In the genomic region with DNA sequence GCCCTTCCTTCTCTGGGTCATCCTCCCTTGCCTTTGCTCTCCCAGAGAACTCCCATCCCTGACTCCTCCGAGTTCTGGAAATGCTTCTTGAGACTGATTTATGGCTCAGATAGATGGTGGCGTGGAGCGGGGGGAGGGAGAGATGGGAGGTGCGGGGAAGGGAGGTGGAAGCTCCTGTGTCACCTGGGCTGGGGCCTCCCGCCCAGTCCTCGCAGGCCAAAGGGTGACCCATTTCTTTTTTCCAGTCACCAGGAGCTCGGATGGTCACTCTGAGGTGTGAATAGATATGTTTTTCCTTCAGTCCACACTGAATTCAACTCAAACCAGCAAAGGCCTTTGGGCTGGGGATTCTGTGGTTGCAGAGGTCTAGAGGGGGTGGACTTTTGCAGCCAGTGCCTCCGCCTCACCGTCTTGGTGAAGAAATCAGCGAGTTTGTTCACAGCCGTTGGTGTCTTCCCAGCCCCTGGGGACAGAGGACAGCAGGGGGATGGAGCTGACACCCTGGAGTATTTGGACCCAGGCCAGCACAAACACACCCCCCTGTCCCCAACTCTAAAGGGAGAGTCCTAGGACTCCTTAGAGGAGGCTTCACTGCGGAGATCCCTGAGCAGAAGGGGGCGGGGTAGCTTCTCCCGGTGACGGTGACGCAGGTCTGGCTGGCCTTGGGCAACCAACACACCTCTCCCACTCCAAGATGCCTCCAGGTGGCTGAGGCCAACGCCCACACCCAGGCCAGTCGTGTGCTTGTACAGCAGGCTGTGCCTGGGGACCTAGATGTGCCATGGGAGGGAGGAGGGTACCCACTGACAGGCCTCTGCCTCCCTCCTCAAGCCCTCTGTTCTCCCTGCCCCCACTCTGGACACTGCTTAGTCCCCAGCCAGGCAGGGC, we compare ENCODE assay signal across 19 cellular contexts.
DNase-seq lines count a peak whose midpoint lies in the region; ATAC-seq, FAIRE-seq and TF ChIP-seq lines count a peak whose summit lies in the region.
"Had no signal": no experiment of that assay in that cellular context is flagged by ENCODE, and none has a peak within 500 bp of the region (broad histone marks: within the 10 kb centered on the region; RNA-seq: fewer than 3 reads in every experiment).

No MANE protein-coding gene starts in this region.

- H2BK12ac ChIP-seq in neuronal stem cell (ENCODE audit: low read length): peak overlapping the region; percentile 60

- H2AK5ac ChIP-seq in neuronal stem cell (ENCODE audit: low read depth, low read length): peak overlapping the region; percentile 63

- H3K79me2 ChIP-seq in keratinocyte (ENCODE audit: control insufficient read depth, insufficient read depth, low read length): no peaks in the 10 kb centered on the region

- no peak overlapping the region for H3K27ac ChIP-seq in RWPE2 (ENCODE audit: poor library complexity, severe bottlenecking)
- H3K27ac ChIP-seq in keratinocyte (ENCODE audit: control insufficient read depth, insufficient read depth, low read length): no peak overlapping the region
- H3K27ac ChIP-seq in neuronal stem cell (replicated peaks; ENCODE audit: low read length): no peak overlapping the region
- H3K27ac ChIP-seq: breast epithelium, GM23248 had no signal

- H2BK5ac ChIP-seq in neuronal stem cell (ENCODE audit: low read length): no peak overlapping the region

- H4K8ac ChIP-seq in neuronal stem cell (ENCODE audit: low read depth, low read length): no peak overlapping the region

- peak overlapping the region; percentile 45 for H3K4me2 ChIP-seq in keratinocyte (ENCODE audit: control insufficient read depth, extremely low read depth, insufficient read depth, low read depth, low read length)
- no peak overlapping the region for H3K4me2 ChIP-seq in neuronal stem cell (ENCODE audit: insufficient read depth, low read length, poor library complexity, severe bottlenecking)

- no peak overlapping the region for H3K9ac ChIP-seq in keratinocyte (ENCODE audit: control insufficient read depth, extremely low read depth, insufficient read depth, low read length)
- H3K9ac ChIP-seq in neuronal stem cell (ENCODE audit: low read depth, low read length, poor library complexity): no peak overlapping the region
- H3K9ac ChIP-seq: GM23248 had no signal

- no peaks in the 10 kb centered on the region for H3K9me1 ChIP-seq in keratinocyte (ENCODE audit: control insufficient read depth, extremely low read depth, insufficient read depth, low read length)

- dilution Hi-C loops in keratinocyte (cut with MboI; ENCODE audit: extremely low pct_ligation_motif_present, low sequenced_read_pairs): no loop called here

- H4K20me1 ChIP-seq in keratinocyte (ENCODE audit: control insufficient read depth, extremely low read depth, insufficient read depth, low read length): no peaks in the 10 kb centered on the region

- H2BK15ac ChIP-seq in neuronal stem cell (ENCODE audit: low read length): no peak overlapping the region

- H4K91ac ChIP-seq in neuronal stem cell (ENCODE audit: low read depth, low read length, poor library complexity): no peak overlapping the region

- 100% methylated on average over 2 of the region's 18 CpGs; no CpG with 5 or more reads in 1 of the 2 donors for WGBS in neuronal stem cell (ENCODE audit: extremely low coverage in 2 of 2, insufficient read length in 2 of 2, insufficient replicate concordance in 1 of 2), 2 donors

- H3K23ac ChIP-seq in neuronal stem cell (ENCODE audit: low read depth, low read length, poor library complexity): no peak overlapping the region

- H3K4ac ChIP-seq in neuronal stem cell (ENCODE audit: low read length): no peak overlapping the region

- H3K4me1 ChIP-seq in RWPE2 (ENCODE audit: insufficient read depth, poor library complexity, severe bottlenecking) (peaks cover 11% of the 10 kb centered on the region), keratinocyte (ENCODE audit: control insufficient read depth, extremely low read depth, insufficient read depth, low read length) (peaks cover 17% of the 10 kb centered on the region), neuronal stem cell (ENCODE audit: control insufficient read depth in 2 of 2, insufficient read depth in 1 of 2, low read depth in 1 of 2, low read length in 2 of 2) (peaks cover 0 to 3% of the 10 kb centered on the region in 2 donors)
- H3K4me1 ChIP-seq: breast epithelium had no signal

- H3K4me3 ChIP-seq in RWPE2 (ENCODE audit: severe bottlenecking) (no peak overlapping the region), keratinocyte (ENCODE audit: control insufficient read depth in 2 of 3, extremely low read depth in 1 of 3, insufficient read depth in 2 of 3, low read depth in 1 of 3, low read length in 3 of 3) (no peak overlapping the region), neuronal stem cell (ENCODE audit: low read length in 2 of 2) (no peak overlapping the region)
- H3K4me3 ChIP-seq: breast epithelium, GM23248 had no signal

- H3K9me3 ChIP-seq in RWPE2 (ENCODE audit: severe bottlenecking) (no peaks in the 10 kb centered on the region), keratinocyte (ENCODE audit: control insufficient read depth, low read depth, low read length) (no peaks in the 10 kb centered on the region), neuronal stem cell (replicated peaks in 1 of 2; ENCODE audit: control insufficient read depth in 2 of 2, insufficient read depth in 1 of 2, low read depth in 1 of 2, low read length in 2 of 2) (no peaks in the 10 kb centered on the region)
- H3K9me3 ChIP-seq: breast epithelium had no signal

- peaks cover 1% of the 10 kb centered on the region for H3K79me1 ChIP-seq in neuronal stem cell (ENCODE audit: low read depth, low read length)

- FAIRE-seq in keratinocyte (lab: Jason Lieb, UNC): no peak
- FAIRE-seq: D721Med, endothelial cell of umbilical vein had no signal

- H2AFZ ChIP-seq in keratinocyte (ENCODE audit: control insufficient read depth, low read length) (no peak overlapping the region), neuronal stem cell (ENCODE audit: low read length) (no peak overlapping the region)
- H2AFZ ChIP-seq: GM23248 had no signal

- H3K27me3 ChIP-seq in RWPE2 (ENCODE audit: insufficient read depth, poor library complexity, severe bottlenecking) (no peaks in the 10 kb centered on the region), keratinocyte (ENCODE audit: control insufficient read depth, extremely low read depth, insufficient read depth, low read length) (peaks cover 4% of the 10 kb centered on the region), neuronal stem cell (ENCODE audit: control insufficient read depth in 3 of 3, insufficient read depth in 3 of 3, low read depth in 1 of 3, low read length in 3 of 3) (peaks cover 0 to 2% (median 0%) of the 10 kb centered on the region in 3 experiments)
- H3K27me3 ChIP-seq: breast epithelium had no signal

- peak overlapping the region; percentile 66 for H3K14ac ChIP-seq in neuronal stem cell (ENCODE audit: low read length)

- DNase-seq in ELF-1 (ENCODE audit: low read depth, low spot score) (peak; percentile 62), RWPE2 (ENCODE audit: low spot score) (no peak), keratinocyte (ENCODE audit: low read depth, low spot score) (peak; percentile 62), neuronal stem cell (ENCODE audit: low spot score) (no peak), germinal center (ENCODE audit: low spot score) (no peak), AML-193 (lab: John Stamatoyannopoulos, UW) (no peak)
- DNase-seq in stimulated activated CD4-positive, alpha-beta T cell treated with anti-CD3 and anti-CD28 coated beads, Interleukin-12 subunit alpha, Interleukin-12 subunit beta, amount 100 ng/mL, for 4 hours: no peak
- DNase-seq: activated CD4-positive, CD25-positive, alpha-beta regulatory T cell; activated CD8-positive, alpha-beta T cell treated with anti-CD3 and anti-CD28 coated beads for 36 hours; activated gamma-delta T cell treated with Interleukin-2 at 50 U/mL for 16 hours; naive B cell; NCI-H1436 treated with DMSO at 0.1 percent for 48 hours; NCI-H510A treated with DMSO at 0.1 percent for 48 hours; NK-92 treated with Interleukin-12 subunit alpha and Interleukin-12 subunit beta, amount 100 ng/mL, for 24 hours had no signal

- no peak overlapping the region for H2BK120ac ChIP-seq in neuronal stem cell (ENCODE audit: low read depth, low read length)

- H3K36me3 ChIP-seq in RWPE2 (ENCODE audit: low read depth) (no peaks in the 10 kb centered on the region), keratinocyte (ENCODE audit: control insufficient read depth in 2 of 2, extremely low read depth in 1 of 2, insufficient read depth in 2 of 2, low read length in 2 of 2) (no peaks in the 10 kb centered on the region), neuronal stem cell (replicated peaks in 1 of 2; ENCODE audit: control insufficient read depth in 2 of 2, insufficient read depth in 2 of 2, low read length in 2 of 2) (no peaks in the 10 kb centered on the region)
- H3K36me3 ChIP-seq: breast epithelium had no signal

- TF ChIP-seq CTCF in RWPE2 (IDR thresholded peaks at IDR 0.05; ENCODE audit: poor library complexity, severe bottlenecking) (no peak), keratinocyte (optimal IDR thresholded peaks at IDR 0.05 in 1 of 3, IDR thresholded peaks at IDR 0.05 in 1 of 3, conservative IDR thresholded peaks at IDR 0.05 in 1 of 3; ENCODE audit: extremely low read depth in 1 of 3, insufficient read depth in 2 of 3, low read length in 3 of 3) (no peak)

- H3K18ac ChIP-seq in neuronal stem cell (ENCODE audit: low read length): peak overlapping the region; percentile 52

- peak; percentile 25; the same call in 1 of the 3 replicates for ATAC-seq in RWPE2 (ENCODE audit: low read depth)
- no peak for ATAC-seq in GM18519 (IDR thresholded peaks at IDR 0.05; ENCODE audit: low FRiP score, unreplicated experiment)
- ATAC-seq: activated CD8-positive, alpha-beta T cell treated with anti-CD3 and anti-CD28 coated beads for 36 hours had no signal

Comparison
In these comparisons a context has a peak if more than half of its experiments do, and no peak if none do; other contexts are left out.
1. DNase-seq: peak in ELF-1 (single experiment) and keratinocyte (single experiment); none in RWPE2 (single experiment), neuronal stem cell (single experiment), germinal center (single experiment), stimulated activated CD4-positive, alpha-beta T cell treated with anti-CD3 and anti-CD28 coated beads, Interleukin-12 subunit alpha, Interleukin-12 subunit beta, amount 100 ng/mL, for 4 hours (single experiment) and AML-193 (0 of 2).